Comparison of ENCODE assay signal across 8 cellular contexts in genomic region chr16:29852654-29853053, GRCh38. TPM values are rescaled to one million over a fixed set of nuclear protein-coding genes. Genes with fewer than 3 reads are reported as not detected.
A peak's percentile ranks its signal among the peaks of the same experiment; 100 is the strongest.
DNase-seq lines count a peak whose midpoint lies in the region; ATAC-seq and TF ChIP-seq lines count a peak whose summit lies in the region.
"Had no signal": no experiment of that assay in that cellular context is flagged by ENCODE, and none has a peak within 500 bp of the region (broad histone marks: within the 10 kb centered on the region; RNA-seq: fewer than 3 reads in every experiment).

No MANE protein-coding gene starts in this region.

- no peak overlapping the region for H3K4me2 ChIP-seq in smooth muscle cell

- TF ChIP-seq CTCF in brain (conservative IDR thresholded peaks at IDR 0.05): no peak
- TF ChIP-seq CTCF in osteocyte (IDR thresholded peaks at IDR 0.05): no peak
- no peak for TF ChIP-seq CTCF in smooth muscle cell (IDR thresholded peaks at IDR 0.05; ENCODE audit: borderline replicate concordance, insufficient read depth, poor library complexity, severe bottlenecking)

- H2AFZ ChIP-seq in smooth muscle cell (ENCODE audit: low read depth): no peak overlapping the region

- H3K27ac Mint-ChIP-seq in brain: peak overlapping the region in 3 of 5 experiments; percentile 9 to 76 (median 32)
- H3K27ac Mint-ChIP-seq in osteocyte (ENCODE audit: unreplicated experiment): no peak overlapping the region
- H3K27ac Mint-ChIP-seq: progenitor cell of endocrine pancreas had no signal

- H3K79me2 ChIP-seq in smooth muscle cell (ENCODE audit: low read depth): no peaks in the 10 kb centered on the region

- H3K4me1 Mint-ChIP-seq in brain (no peaks in the 10 kb centered on the region), osteocyte (ENCODE audit: unreplicated experiment) (no peaks in the 10 kb centered on the region)

- H3K27me3 ChIP-seq in smooth muscle cell (ENCODE audit: low read depth): no peaks in the 10 kb centered on the region

- no peaks in the 10 kb centered on the region for H3K9me3 ChIP-seq in smooth muscle cell (replicated peaks; ENCODE audit: low read depth)

- H4K20me1 ChIP-seq in smooth muscle cell (ENCODE audit: low read depth): no peaks in the 10 kb centered on the region

- no peak overlapping the region for H3K4me3 ChIP-seq in smooth muscle cell

- H3F3A ChIP-seq in smooth muscle cell (ENCODE audit: low read depth): no peaks in the 10 kb centered on the region

- H3K27ac ChIP-seq in smooth muscle cell (ENCODE audit: low read depth): no peak overlapping the region

- H3K4me1 ChIP-seq in smooth muscle cell (ENCODE audit: low read depth): no peaks in the 10 kb centered on the region

- DNase-seq in AG20443 (ENCODE audit: low spot score): peak; percentile 58
- DNase-seq in left lobe of liver (ENCODE audit: low spot score): no peak
- no peak for DNase-seq in osteocyte (ENCODE audit: extremely low spot score, unreplicated experiment)
- no peak for DNase-seq in HuH-7.5 (ENCODE audit: low spot score)
- DNase-seq in smooth muscle cell (lab: John Stamatoyannopoulos, UW; ENCODE audit: unreplicated experiment): no peak
- DNase-seq: erythroblast had no signal

- H3K9me3 Mint-ChIP-seq in brain (no peaks in the 10 kb centered on the region), osteocyte (ENCODE audit: unreplicated experiment) (no peaks in the 10 kb centered on the region)

- 83% methylated on average over 7 of the region's 7 CpGs for WGBS in smooth muscle cell (ENCODE audit: low lambda C conversion rate)

- H3K9ac ChIP-seq in smooth muscle cell (ENCODE audit: low read depth): no peak overlapping the region

- H3K36me3 ChIP-seq in smooth muscle cell (ENCODE audit: low read depth): no peaks in the 10 kb centered on the region

- H3K27me3 Mint-ChIP-seq in brain: no peaks in the 10 kb centered on the region
- no peaks in the 10 kb centered on the region for H3K27me3 Mint-ChIP-seq in osteocyte (ENCODE audit: unreplicated experiment)
- H3K27me3 Mint-ChIP-seq: progenitor cell of endocrine pancreas had no signal

- no peaks in the 10 kb centered on the region for H3K36me3 Mint-ChIP-seq in brain
- peaks cover 5% of the 10 kb centered on the region for H3K36me3 Mint-ChIP-seq in osteocyte (ENCODE audit: unreplicated experiment)

- no peak overlapping the region for H3K4me3 Mint-ChIP-seq in brain
- H3K4me3 Mint-ChIP-seq in osteocyte (ENCODE audit: unreplicated experiment): no peak overlapping the region

- peak; percentile 29 for ATAC-seq in left lobe of liver

RNA-seq across cellular contexts. Expression of gene CDIPT, which starts 10.4 kb away (rescaled TPM):
- 200 TPM for polyA plus RNA-seq in brain (ENCODE audit: insufficient read depth, low read depth, low replicate concordance)
- 53.1 TPM for total RNA-seq in left lobe of liver
- total RNA-seq in osteocyte: 104 and 108 TPM in 2 replicates
- total RNA-seq in smooth muscle cell: 61.4 and 63.2 TPM in 2 replicates
- polyA plus RNA-seq in smooth muscle cell: 90.7 and 118 TPM in 2 replicates

RNA-seq across cellular contexts. Expression of gene MVP, which starts 32.4 kb away (rescaled TPM):
- 31.7 TPM for polyA plus RNA-seq in brain (ENCODE audit: insufficient read depth, low read depth, low replicate concordance)
- 44.4 TPM for total RNA-seq in left lobe of liver
- 150 and 157 TPM in 2 replicates for total RNA-seq in osteocyte
- 47.5 and 57.4 TPM in 2 replicates for total RNA-seq in smooth muscle cell
- 110 and 123 TPM in 2 replicates for polyA plus RNA-seq in smooth muscle cell

RNA-seq across cellular contexts. Expression of gene PAGR1, which starts 36.7 kb away (rescaled TPM):
- polyA plus RNA-seq in brain (ENCODE audit: insufficient read depth, low read depth, low replicate concordance) (57.0 TPM), smooth muscle cell (34.5 and 44.8 TPM in 2 replicates)
- total RNA-seq in left lobe of liver (11.9 TPM), osteocyte (26.4 and 29.1 TPM in 2 replicates), smooth muscle cell (15.6 and 21.1 TPM in 2 replicates)

RNA-seq across cellular contexts. Expression of gene PRRT2, which starts 40.7 kb away (rescaled TPM):
- 55.1 TPM for polyA plus RNA-seq in brain (ENCODE audit: insufficient read depth, low read depth, low replicate concordance)
- 0.33 TPM for total RNA-seq in left lobe of liver
- 8.8 and 13.4 TPM in 2 replicates for total RNA-seq in osteocyte
- total RNA-seq in smooth muscle cell: 12.2 and 25.9 TPM in 2 replicates
- 12.2 and 20.1 TPM in 2 replicates for polyA plus RNA-seq in smooth muscle cell

RNA-seq across cellular contexts. Expression of gene MAZ, which starts 46.3 kb away (rescaled TPM):
- 626 TPM for polyA plus RNA-seq in brain (ENCODE audit: insufficient read depth, low read depth, low replicate concordance)
- 101 TPM for total RNA-seq in left lobe of liver
- 304 and 305 TPM in 2 replicates for total RNA-seq in osteocyte
- total RNA-seq in smooth muscle cell: 77.2 and 104 TPM in 2 replicates
- polyA plus RNA-seq in smooth muscle cell: 215 and 229 TPM in 2 replicates
